In the genomic region with DNA sequence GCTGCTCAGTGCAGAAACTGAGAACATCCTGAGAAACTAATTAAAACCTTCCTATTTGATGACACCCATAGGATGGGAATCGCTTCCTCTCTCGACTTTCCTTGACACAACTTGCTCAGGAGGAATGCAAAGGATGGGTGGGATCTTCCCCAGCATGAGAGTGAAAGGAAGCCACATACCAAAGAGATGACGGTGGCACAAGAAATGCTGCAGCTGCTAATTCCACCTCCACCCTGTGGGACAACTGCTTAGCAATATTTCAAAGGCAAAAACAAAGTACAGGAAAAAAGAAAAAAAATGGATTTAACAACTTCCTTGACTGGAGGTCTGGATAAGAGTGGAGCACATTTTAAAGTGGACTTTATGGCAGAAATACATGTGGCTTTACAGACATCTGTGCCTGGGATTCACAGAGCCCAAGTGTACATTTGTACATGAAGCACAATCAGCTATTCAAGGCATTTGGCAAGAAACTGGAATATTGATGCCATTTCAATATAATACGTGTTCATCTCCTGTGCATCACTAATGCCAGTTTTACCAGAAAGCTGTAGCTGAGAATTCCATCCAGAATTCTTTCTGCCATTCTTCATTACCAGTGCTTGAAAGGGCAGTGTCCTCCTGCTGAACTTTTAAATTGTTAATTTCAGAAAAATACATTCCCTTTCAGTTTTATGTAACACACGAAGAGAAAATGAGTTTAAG, we compare ENCODE assay signal across 14 cellular contexts.
DNase-seq lines count a peak whose midpoint lies in the region; FAIRE-seq and TF ChIP-seq lines count a peak whose summit lies in the region.
"Had no signal": no experiment of that assay in that cellular context is flagged by ENCODE, and none has a peak within 500 bp of the region (broad histone marks: within the 10 kb centered on the region; RNA-seq: fewer than 3 reads in every experiment).

No MANE protein-coding gene starts in this region.

- H2AFZ ChIP-seq in endothelial cell of umbilical vein (ENCODE audit: low read depth, low read length) = peak overlapping the region; percentile 14

- H3K4me3 Mint-ChIP-seq in mesothelial cell of epicardium = no peak overlapping the region
- H3K4me3 Mint-ChIP-seq: activated T-cell treated with anti-CD3 and anti-CD28 coated beads, Interleukin-2, amount 50 U/mL, for 24 hours had no signal

- H3K4me3 ChIP-seq in BJ (ENCODE audit: low read depth, low read length) (no peak overlapping the region), endothelial cell of umbilical vein (replicated peaks in 1 of 3; ENCODE audit: insufficient read depth in 1 of 3, low read depth in 1 of 3, low read length in 3 of 3) (no peak overlapping the region)
- H3K4me3 ChIP-seq: uterus had no signal

- H3K9ac ChIP-seq in endothelial cell of umbilical vein (replicated peaks; ENCODE audit: extremely low read depth, insufficient read depth, low read length) = peak overlapping the region; percentile 83

- H3K27me3 Mint-ChIP-seq in mesothelial cell of epicardium (ENCODE audit: low read depth) = no peaks in the 10 kb centered on the region

- dilution Hi-C loops in endothelial cell of umbilical vein (cut with MboI; ENCODE audit: extremely low pct_ligation_motif_present, low sequenced_read_pairs) = no loop called here

- DNase-seq in BJ (ENCODE audit: low read depth) (peak; percentile 91), NCI-H460 (ENCODE audit: extremely low read depth, low read depth) (peak; percentile 93), endothelial cell of umbilical vein (ENCODE audit: low read depth, low spot score) (peak; percentile 96), mesothelial cell of epicardium (ENCODE audit: low spot score in 2 of 2, unreplicated experiment in 2 of 2) (peak; percentile 25 to 50), putamen (ENCODE audit: low spot score) (no peak), SKM-1 treated with dmso at 0.1 percent for 144 hours (lab: John Stamatoyannopoulos, UW; ENCODE audit: unreplicated experiment) (no peak), NCI-H2107 treated with DMSO at 0.1 percent for 48 hours (lab: John Stamatoyannopoulos, UW; ENCODE audit: unreplicated experiment) (no peak)
- no peak for DNase-seq in activated CD4-positive, CD25-positive, alpha-beta regulatory T cell (lab: John Stamatoyannopoulos, UW)
- DNase-seq: activated T-cell treated with anti-CD3 and anti-CD28 coated beads, Interleukin-2, amount 50 U/mL, for 24 hours; DMS79 treated with DMSO at 0.1 percent for 48 hours; Kasumi-1; stimulated activated CD4-positive, alpha-beta T cell treated with anti-CD3 and anti-CD28 coated beads, Interleukin-15, amount 100 ng/mL, for 24 hours; uterus had no signal

- intact Hi-C loops in endothelial cell of umbilical vein (cut with micrococcal nuclease) = loop anchor here (1.0 to 5.0 kb wide), 11 partner anchors 9 to 825 kb away; a partner anchor contains a TSS

- TF ChIP-seq CTCF in BJ (IDR thresholded peaks at IDR 0.05; ENCODE audit: insufficient read depth, low read depth, low read length) = no peak
- TF ChIP-seq CTCF in endothelial cell of umbilical vein (IDR thresholded peaks at IDR 0.05; ENCODE audit: extremely low read depth in 1 of 2, insufficient read depth in 1 of 2, low read depth in 1 of 2, low read length in 2 of 2) = no peak
- TF ChIP-seq CTCF in mesothelial cell of epicardium (IDR thresholded peaks at IDR 0.05; ENCODE audit: unreplicated experiment) = no peak

- peak; percentile 98 for FAIRE-seq in endothelial cell of umbilical vein (lab: Jason Lieb, UNC)
- FAIRE-seq: frontal cortex had no signal

- TSS peak; percentile 80 for BruUV-seq in endothelial cell of umbilical vein (replicated peaks; lab: Mats Ljungman, UMichigan)

- CTCF ChIA-PET in BJ (lab: Yijun Ruan, JAX) = no interaction called here
- CTCF ChIA-PET in endothelial cell of umbilical vein (lab: Charles Lee) = interaction anchor here (0.9 to 2.3 kb wide), 8 partner anchors 9 to 619 kb away, joined by 3 to 19 read pairs (median 4); no protein-coding TSS in a partner anchor

- no peaks in the 10 kb centered on the region for H3K79me2 ChIP-seq in endothelial cell of umbilical vein (ENCODE audit: control insufficient read depth, insufficient read depth, low read length)

- POLR2A ChIA-PET in BJ (lab: Charles Lee) = no interaction called here
- POLR2A ChIA-PET in endothelial cell of umbilical vein (lab: Charles Lee) = interaction anchor here (1.1 to 1.7 kb wide), 2 partner anchors 614 to 618 kb away, joined by 4 read pairs; no protein-coding TSS in a partner anchor

- H3K36me3 Mint-ChIP-seq in mesothelial cell of epicardium = peaks cover 2% of the 10 kb centered on the region

- no peaks in the 10 kb centered on the region for H3K36me3 ChIP-seq in BJ (ENCODE audit: control insufficient read depth, insufficient read depth, low read length)
- H3K36me3 ChIP-seq in endothelial cell of umbilical vein (ENCODE audit: control insufficient read depth in 2 of 2, extremely low read depth in 1 of 2, insufficient read depth in 2 of 2, low read length in 2 of 2) = no peaks in the 10 kb centered on the region
- H3K36me3 ChIP-seq: uterus had no signal

- H3K9me1 ChIP-seq in endothelial cell of umbilical vein (replicated peaks; ENCODE audit: control insufficient read depth, extremely low read depth, insufficient read depth, low read length) = no peaks in the 10 kb centered on the region

- H3K27ac Mint-ChIP-seq in mesothelial cell of epicardium = peak overlapping the region; percentile 98
- H3K27ac Mint-ChIP-seq: activated T-cell treated with anti-CD3 and anti-CD28 coated beads, Interleukin-2, amount 50 U/mL, for 24 hours had no signal

- peaks cover 66% of the 10 kb centered on the region for H3K4me1 ChIP-seq in endothelial cell of umbilical vein (ENCODE audit: control insufficient read depth, extremely low read depth, insufficient read depth, low read length)
- H3K4me1 ChIP-seq: uterus had no signal

- peak overlapping the region; percentile 58 for H3K4me2 ChIP-seq in endothelial cell of umbilical vein (ENCODE audit: insufficient read depth, low read length)

- peaks cover 60% of the 10 kb centered on the region for H3K4me1 Mint-ChIP-seq in mesothelial cell of epicardium

- H3K27me3 ChIP-seq in BJ (ENCODE audit: control insufficient read depth, insufficient read depth, low read length) (no peaks in the 10 kb centered on the region), endothelial cell of umbilical vein (ENCODE audit: control insufficient read depth in 2 of 2, insufficient read depth in 2 of 2, low read length in 2 of 2) (no peaks in the 10 kb centered on the region)
- H3K27me3 ChIP-seq: uterus had no signal

- no peak for TF ChIP-seq POLR2A in endothelial cell of umbilical vein (IDR thresholded peaks at IDR 0.05; ENCODE audit: low read depth, low read length)

- H3K9me3 ChIP-seq in endothelial cell of umbilical vein (replicated peaks; ENCODE audit: control insufficient read depth, insufficient read depth, low read length) = no peaks in the 10 kb centered on the region
- H3K9me3 ChIP-seq: uterus had no signal

- no peaks in the 10 kb centered on the region for H4K20me1 ChIP-seq in endothelial cell of umbilical vein (replicated peaks; ENCODE audit: control insufficient read depth, extremely low read depth, insufficient read depth, low read length)

- H3K9me3 Mint-ChIP-seq in mesothelial cell of epicardium = peaks cover 4% of the 10 kb centered on the region
- H3K9me3 Mint-ChIP-seq: activated T-cell treated with anti-CD3 and anti-CD28 coated beads, Interleukin-2, amount 50 U/mL, for 24 hours had no signal

- peak overlapping the region; percentile 90 for H3K27ac ChIP-seq in endothelial cell of umbilical vein (ENCODE audit: insufficient read depth, low read depth, low read length)
- H3K27ac ChIP-seq: uterus had no signal

TF ChIP-seq in endothelial cell of umbilical vein, 7 proteins besides CTCF, POLR2A, EP300 and RAD21:
- TF ChIP-seq FOS (IDR thresholded peaks at IDR 0.05; ENCODE audit: borderline replicate concordance, insufficient read depth, low read length) = peak; percentile 93
- no peak for TF ChIP-seq EZH2 (IDR thresholded peaks at IDR 0.05; ENCODE audit: borderline replicate concordance, low read depth, low read length, severe bottlenecking)
- peak; percentile 63 for TF ChIP-seq GATA2 (IDR thresholded peaks at IDR 0.05; ENCODE audit: insufficient read depth, insufficient read length, low read depth, low read length)
- TF ChIP-seq JUN (IDR thresholded peaks at IDR 0.05; ENCODE audit: borderline replicate concordance, insufficient read depth, insufficient read length, low read depth) = peak; percentile 89
- no peak for TF ChIP-seq MYC (IDR thresholded peaks at IDR 0.05; ENCODE audit: low read depth, low read length)
- TF ChIP-seq, protein P1, sequence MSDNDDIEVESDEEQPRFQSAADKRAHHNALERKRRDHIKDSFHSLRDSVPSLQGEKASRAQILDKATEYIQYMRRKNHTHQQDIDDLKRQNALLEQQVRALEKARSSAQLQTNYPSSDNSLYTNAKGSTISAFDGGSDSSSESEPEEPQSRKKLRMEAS (IDR thresholded peaks at IDR 0.05; ENCODE audit: insufficient read depth, insufficient read length) = peak; percentile 15
- TF ChIP-seq POLR2AphosphoS5 (IDR thresholded peaks at IDR 0.05; ENCODE audit: insufficient read depth, low read depth, low read length) = peak; percentile 75
TF ChIP-seq in endothelial cell of umbilical vein: peak in this region for 5.

Comparison
In these comparisons a context has a peak if more than half of its experiments do, and no peak if none do; other contexts are left out.
1. DNase-seq: peak in BJ (single experiment), NCI-H460 (single experiment), endothelial cell of umbilical vein (single experiment) and mesothelial cell of epicardium (2 of 2); none in activated CD4-positive, CD25-positive, alpha-beta regulatory T cell (0 of 4), putamen (single experiment), SKM-1 treated with dmso at 0.1 percent for 144 hours (single experiment) and NCI-H2107 treated with DMSO at 0.1 percent for 48 hours (single experiment).